9 cellular contexts compared by ENCODE assay signal in the genomic region with DNA sequence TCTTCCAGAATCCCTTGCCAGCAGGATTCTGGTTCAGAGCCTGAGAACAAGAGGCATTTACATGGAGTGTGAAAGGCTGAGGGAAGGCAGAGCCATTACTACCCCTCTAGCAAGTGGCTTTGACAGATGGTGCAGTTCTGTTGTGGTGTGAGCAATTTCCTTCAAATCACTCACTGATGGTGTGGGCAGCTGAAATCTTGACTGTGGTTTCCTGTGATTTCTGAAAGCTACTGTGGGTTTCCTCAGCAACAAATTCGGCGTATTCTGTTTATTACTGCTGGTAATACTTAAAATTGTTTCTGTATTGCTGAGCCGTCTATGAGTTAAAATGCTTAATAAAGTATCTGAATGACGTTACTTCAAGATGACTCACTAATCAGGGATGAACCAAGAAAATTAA.
A peak's percentile ranks its signal among the peaks of the same experiment; 100 is the strongest.
DNase-seq lines count a peak whose midpoint lies in the region; ATAC-seq, FAIRE-seq and TF ChIP-seq lines count a peak whose summit lies in the region.
"Had no signal": no experiment of that assay in that cellular context is flagged by ENCODE, and none has a peak within 500 bp of the region (broad histone marks: within the 10 kb centered on the region; RNA-seq: fewer than 3 reads in every experiment).

No MANE protein-coding gene starts in this region.

- no peak for ATAC-seq in pancreas
- ATAC-seq in HG02884 (IDR thresholded peaks at IDR 0.05; ENCODE audit: unreplicated experiment) = no peak

- 48 to 66% methylated on average over 4 of the region's 4 CpGs for WGBS in pancreas, 2 donors

- H3K4me3 ChIP-seq in fibroblast of lung (replicated peaks in 1 of 4; ENCODE audit: control extremely low read depth in 1 of 4, insufficient read depth in 1 of 4, low read depth in 3 of 4, low read length in 4 of 4) = no peak overlapping the region
- no peak overlapping the region for H3K4me3 ChIP-seq in pancreas
- H3K4me3 ChIP-seq: lung had no signal

- intact Hi-C loops in pancreas (cut with DNase I) = no loop called here

- H3K9ac ChIP-seq in fibroblast of lung (ENCODE audit: insufficient read depth, low read length) = no peak overlapping the region

- FAIRE-seq in pancreas (lab: Jason Lieb, UNC) = no peak

- no peak overlapping the region for H2AFZ ChIP-seq in fibroblast of lung (ENCODE audit: low read length)

- H3K36me3 ChIP-seq in fibroblast of lung (ENCODE audit: control insufficient read depth, insufficient read depth, low read length) = no peaks in the 10 kb centered on the region
- H3K36me3 ChIP-seq in pancreas = no peaks in the 10 kb centered on the region

- H3K9me3 ChIP-seq in fibroblast of lung (ENCODE audit: control insufficient read depth, insufficient read depth, low read depth, low read length) = no peaks in the 10 kb centered on the region
- no peaks in the 10 kb centered on the region for H3K9me3 ChIP-seq in pancreas

- H3K27me3 ChIP-seq in fibroblast of lung (ENCODE audit: control insufficient read depth, insufficient read depth, low read length) (no peaks in the 10 kb centered on the region), pancreas (no peaks in the 10 kb centered on the region)

- H4K20me1 ChIP-seq in fibroblast of lung (ENCODE audit: control insufficient read depth, extremely low read depth, insufficient read depth, low read length) = no peaks in the 10 kb centered on the region

- H3K27ac ChIP-seq in fibroblast of lung (ENCODE audit: insufficient read depth, low read length) = peak overlapping the region; percentile 50
- no peak overlapping the region for H3K27ac ChIP-seq in pancreas

- H3K4me1 ChIP-seq in fibroblast of lung (ENCODE audit: control insufficient read depth, extremely low read depth, insufficient read depth, low read length) = peaks cover 6% of the 10 kb centered on the region
- H3K4me1 ChIP-seq in pancreas = no peaks in the 10 kb centered on the region

- DNase-seq in DMS 273 (lab: John Stamatoyannopoulos, UW; ENCODE audit: unreplicated experiment) (peak; percentile 92), H4 (ENCODE audit: low spot score) (peak; percentile 47), NCI-H69 (lab: John Stamatoyannopoulos, UW) (peak; percentile 44), fibroblast of lung (ENCODE audit: low read depth in 2 of 2) (peak; percentile 93 to 98), pancreas (no peak), COLO829 (ENCODE audit: low spot score) (no peak), SIG-M5 (lab: John Stamatoyannopoulos, UW) (no peak)

- no peaks in the 10 kb centered on the region for H3K79me2 ChIP-seq in fibroblast of lung (ENCODE audit: control insufficient read depth, insufficient read depth, low read length)

- peak overlapping the region; percentile 51 for H3K4me2 ChIP-seq in fibroblast of lung (ENCODE audit: extremely low read depth, insufficient read depth, low read length)

- no peak for TF ChIP-seq CTCF in fibroblast of lung (conservative IDR thresholded peaks at IDR 0.05 in 1 of 2, IDR thresholded peaks at IDR 0.05 in 1 of 2; ENCODE audit: low read depth in 1 of 2, low read length in 2 of 2)
- no peak for TF ChIP-seq CTCF in pancreas (IDR thresholded peaks at IDR 0.05)

Comparison
In these comparisons a context has a peak if more than half of its experiments do, and no peak if none do; other contexts are left out.
1. DNase-seq: peak in DMS 273 (single experiment), H4 (single experiment), NCI-H69 (single experiment) and fibroblast of lung (2 of 2); none in pancreas (0 of 6), COLO829 (single experiment) and SIG-M5 (single experiment).